Comparison of ENCODE assay signal across 8 cellular contexts in the genomic region with DNA sequence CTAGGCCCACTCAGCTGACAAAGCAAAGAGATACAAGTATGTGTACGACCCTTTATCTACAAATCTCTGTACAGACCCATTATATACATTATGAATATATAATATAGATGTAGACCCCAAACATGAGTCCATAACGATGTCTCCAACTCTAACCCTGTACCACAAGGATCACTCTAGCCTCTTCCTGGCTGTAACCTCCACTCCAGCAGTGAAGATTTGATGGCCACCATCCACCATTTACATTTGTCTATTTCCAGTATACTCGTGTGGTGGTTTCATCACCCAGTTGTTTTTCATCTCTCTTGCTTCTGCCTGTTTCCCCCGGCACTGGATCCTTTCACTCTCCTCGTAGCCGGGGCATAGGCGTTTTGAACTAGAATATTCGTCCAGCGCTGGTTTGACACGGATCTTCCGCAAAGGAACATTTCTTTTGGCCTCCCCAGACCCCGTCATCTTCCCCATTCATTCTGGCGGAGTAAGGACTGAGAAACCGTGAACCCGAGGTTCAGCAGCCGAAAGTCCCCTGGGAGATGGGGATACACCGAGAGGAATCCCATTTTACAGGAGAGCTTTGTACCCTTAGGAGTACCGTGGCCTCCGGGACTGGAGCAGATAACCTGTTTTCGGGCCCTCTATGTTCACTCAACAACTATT. TPM values are rescaled to one million over a fixed set of nuclear protein-coding genes. Genes with fewer than 3 reads are reported as not detected.
A peak's percentile ranks its signal among the peaks of the same experiment; 100 is the strongest.
DNase-seq lines count a peak whose midpoint lies in the region; ATAC-seq and TF ChIP-seq lines count a peak whose summit lies in the region.

No MANE protein-coding gene starts in this region.

- H4K20me1 ChIP-seq in HCT116 (ENCODE audit: insufficient read depth), result peaks cover 16% of the 10 kb centered on the region; the same call in 1 of the 2 replicates
- peaks cover 17% of the 10 kb centered on the region; the same call in 1 of the 2 replicates for H4K20me1 ChIP-seq in SU-DHL-6 (ENCODE audit: low read depth, low read length)

- RAD21 ChIA-PET in HCT116 (lab: Charles Lee; ENCODE audit: low non-redundant PET in 1 of 2, low total read pairs in 2 of 2, uncharacterized antibody in 2 of 2, unreplicated experiment in 2 of 2), result no interaction called here

- H3K4me3 ChIP-seq in GM12865 (ENCODE audit: low read depth, low read length) (peak overlapping the region; percentile 86), HCT116 (replicated peaks in 1 of 2; ENCODE audit: low read depth in 1 of 2, low read length in 2 of 2) (peak overlapping the region; percentile 52 to 66), SU-DHL-6 (ENCODE audit: insufficient read depth, low read length, poor library complexity, severe bottlenecking) (peak overlapping the region; percentile 81), skeletal muscle tissue (ENCODE audit: low read length in 3 of 3) (peak overlapping the region; percentile 73 to 77 (median 75))

- no peak overlapping the region for H2AFZ ChIP-seq in HCT116 (ENCODE audit: low read depth, low read length, poor library complexity, severe bottlenecking)
- H2AFZ ChIP-seq in SU-DHL-6 (ENCODE audit: low read depth, low read length, severe bottlenecking), result peak overlapping the region; percentile 90

- no peaks in the 10 kb centered on the region; the same call in 1 of the 2 replicates for H3K27me3 ChIP-seq in HCT116 (ENCODE audit: insufficient read depth, low read length)
- H3K27me3 ChIP-seq in SU-DHL-6 (ENCODE audit: low read length), result no peaks in the 10 kb centered on the region
- H3K27me3 ChIP-seq in foreskin keratinocyte, result no peaks in the 10 kb centered on the region
- no peaks in the 10 kb centered on the region for H3K27me3 ChIP-seq in skeletal muscle tissue (ENCODE audit: control insufficient read depth in 3 of 3, insufficient read depth in 3 of 3, low read length in 3 of 3)

- no peak for TF ChIP-seq RAD21 in HCT116 (IDR thresholded peaks at IDR 0.05; ENCODE audit: low read depth)

- H3K27ac ChIP-seq in HCT116 (ENCODE audit: low read depth, low read length), result peak overlapping the region; percentile 94
- no peak overlapping the region for H3K27ac ChIP-seq in SU-DHL-6 (ENCODE audit: low read depth, low read length)
- peak overlapping the region; percentile 22 for H3K27ac ChIP-seq in foreskin keratinocyte
- peak overlapping the region; percentile 88 for H3K27ac ChIP-seq in skeletal muscle tissue (ENCODE audit: low read depth, low read length)

- H3F3A ChIP-seq in SU-DHL-6 (ENCODE audit: insufficient read depth), result no peaks in the 10 kb centered on the region

- H3K9me2 ChIP-seq in HCT116 (ENCODE audit: insufficient read depth) (peaks cover 2% of the 10 kb centered on the region; the same call in 1 of the 2 replicates), SU-DHL-6 (replicated peaks; ENCODE audit: insufficient read depth, low read length) (no peaks in the 10 kb centered on the region)

- no peak for TF ChIP-seq POLR2A in HCT116 (IDR thresholded peaks at IDR 0.05; ENCODE audit: borderline replicate concordance, extremely low read depth, insufficient read depth, insufficient read length)

- CTCF ChIA-PET in HCT116 (lab: Charles Lee), result interaction anchor here (1.7 kb wide), 1 partner anchor 14 kb away, joined by 4 read pairs; no protein-coding TSS in a partner anchor

- H3K4me1 ChIP-seq in HCT116 (ENCODE audit: control insufficient read depth in 1 of 2, insufficient read depth in 2 of 2, low read length in 2 of 2) (peaks cover 12 to 32% of the 10 kb centered on the region in 2 experiments), foreskin keratinocyte (peaks cover 9% of the 10 kb centered on the region), skeletal muscle tissue (ENCODE audit: control insufficient read depth in 3 of 3, insufficient read depth in 3 of 3, low read length in 3 of 3) (peaks cover 34 to 46% (median 35%) of the 10 kb centered on the region in 3 donors)

- H3K36me3 ChIP-seq in HCT116 (ENCODE audit: control insufficient read depth in 1 of 2, insufficient read depth in 2 of 2, low read length in 2 of 2) (no peaks in the 10 kb centered on the region), SU-DHL-6 (ENCODE audit: low read length) (no peaks in the 10 kb centered on the region), skeletal muscle tissue (ENCODE audit: control insufficient read depth in 3 of 3, insufficient read depth in 3 of 3, low read length in 3 of 3) (no peaks in the 10 kb centered on the region)

- TSS peak; percentile 54 for BruUV-seq in HCT116 (replicated peaks; lab: Mats Ljungman, UMichigan)

- H3K4me2 ChIP-seq in HCT116 (ENCODE audit: low read length) (peak overlapping the region; percentile 94), SU-DHL-6 (ENCODE audit: low read depth, low read length, poor library complexity, severe bottlenecking) (peak overlapping the region; percentile 76)

- TF ChIP-seq CTCF in GM12865 (IDR thresholded peaks at IDR 0.05; ENCODE audit: insufficient read depth, low read depth, low read length, missing control alignments) (no peak), HCT116 (IDR thresholded peaks at IDR 0.05 in 2 of 3, conservative IDR thresholded peaks at IDR 0.05 in 1 of 3; ENCODE audit: borderline replicate concordance in 1 of 3, insufficient read depth in 1 of 3, low read depth in 2 of 3, low read length in 2 of 3) (no peak), SU-DHL-6 (IDR thresholded peaks at IDR 0.05; ENCODE audit: insufficient read depth, low read length, poor library complexity, severe bottlenecking) (no peak), foreskin keratinocyte (conservative IDR thresholded peaks at IDR 0.05) (no peak)

- intact Hi-C loops in HCT116 (cut with micrococcal nuclease), result loop anchor here (2.0 to 10.0 kb wide), 3 partner anchors 35 to 124 kb away; no protein-coding TSS in a partner anchor

- peaks cover 37% of the 10 kb centered on the region for H3K79me2 ChIP-seq in HCT116 (ENCODE audit: insufficient read depth, low read length)
- H3K79me2 ChIP-seq in SU-DHL-6 (ENCODE audit: insufficient read depth, low read length), result peaks cover 4% of the 10 kb centered on the region; the same call in 1 of the 2 replicates

- DNase-seq in GM12865 (ENCODE audit: low read depth) (no peak), HCT116 (ENCODE audit: low read depth, low spot score) (no peak), foreskin keratinocyte (no peak), NCI-H1694 (lab: John Stamatoyannopoulos, UW) (no peak), cerebellar cortex (ENCODE audit: low spot score) (no peak), NCI-H82 (lab: John Stamatoyannopoulos, UW) (no peak)

- H3K9ac ChIP-seq in HCT116 (ENCODE audit: low read length) (peak overlapping the region; percentile 68), SU-DHL-6 (ENCODE audit: low read length) (peak overlapping the region; percentile 62), skeletal muscle tissue (ENCODE audit: low read depth in 1 of 3, low read length in 3 of 3) (peak overlapping the region; percentile 75 to 88 (median 87))

- no peaks in the 10 kb centered on the region for H3K9me3 ChIP-seq in HCT116 (ENCODE audit: control insufficient read depth in 1 of 2, insufficient read depth in 1 of 2, low read depth in 1 of 2, low read length in 2 of 2)
- H3K9me3 ChIP-seq in SU-DHL-6 (ENCODE audit: insufficient read depth, low read length), result no peaks in the 10 kb centered on the region
- H3K9me3 ChIP-seq in skeletal muscle tissue (ENCODE audit: control insufficient read depth in 3 of 3, low read length in 3 of 3), result no peaks in the 10 kb centered on the region

- POLR2A ChIA-PET in HCT116 (lab: Charles Lee), result no interaction called here

- ATAC-seq in HCT116 (no peak), foreskin keratinocyte (no peak)

TF ChIP-seq in HCT116, 20 proteins besides CTCF, POLR2A, EP300 and RAD21:
- TF ChIP-seq JUND (IDR thresholded peaks at IDR 0.05) (no peak), SIN3A (IDR thresholded peaks at IDR 0.05; ENCODE audit: low read depth) (no peak), POLR2AphosphoS5 (IDR thresholded peaks at IDR 0.05; ENCODE audit: low read depth, low read length) (no peak), SRF (IDR thresholded peaks at IDR 0.05; ENCODE audit: low read depth) (no peak), YY1 (IDR thresholded peaks at IDR 0.05; ENCODE audit: extremely low read depth, insufficient replicate concordance, low read depth, low read length) (no peak), EZH2 (IDR thresholded peaks at IDR 0.05) (no peak), EZH2phosphoT487 (IDR thresholded peaks at IDR 0.05; ENCODE audit: borderline replicate concordance) (no peak), SP1 (IDR thresholded peaks at IDR 0.05; ENCODE audit: low read depth) (no peak)
- TF ChIP-seq, protein P1, sequence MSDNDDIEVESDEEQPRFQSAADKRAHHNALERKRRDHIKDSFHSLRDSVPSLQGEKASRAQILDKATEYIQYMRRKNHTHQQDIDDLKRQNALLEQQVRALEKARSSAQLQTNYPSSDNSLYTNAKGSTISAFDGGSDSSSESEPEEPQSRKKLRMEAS (IDR thresholded peaks at IDR 0.05), result no peak
- TF ChIP-seq, protein P2, sequence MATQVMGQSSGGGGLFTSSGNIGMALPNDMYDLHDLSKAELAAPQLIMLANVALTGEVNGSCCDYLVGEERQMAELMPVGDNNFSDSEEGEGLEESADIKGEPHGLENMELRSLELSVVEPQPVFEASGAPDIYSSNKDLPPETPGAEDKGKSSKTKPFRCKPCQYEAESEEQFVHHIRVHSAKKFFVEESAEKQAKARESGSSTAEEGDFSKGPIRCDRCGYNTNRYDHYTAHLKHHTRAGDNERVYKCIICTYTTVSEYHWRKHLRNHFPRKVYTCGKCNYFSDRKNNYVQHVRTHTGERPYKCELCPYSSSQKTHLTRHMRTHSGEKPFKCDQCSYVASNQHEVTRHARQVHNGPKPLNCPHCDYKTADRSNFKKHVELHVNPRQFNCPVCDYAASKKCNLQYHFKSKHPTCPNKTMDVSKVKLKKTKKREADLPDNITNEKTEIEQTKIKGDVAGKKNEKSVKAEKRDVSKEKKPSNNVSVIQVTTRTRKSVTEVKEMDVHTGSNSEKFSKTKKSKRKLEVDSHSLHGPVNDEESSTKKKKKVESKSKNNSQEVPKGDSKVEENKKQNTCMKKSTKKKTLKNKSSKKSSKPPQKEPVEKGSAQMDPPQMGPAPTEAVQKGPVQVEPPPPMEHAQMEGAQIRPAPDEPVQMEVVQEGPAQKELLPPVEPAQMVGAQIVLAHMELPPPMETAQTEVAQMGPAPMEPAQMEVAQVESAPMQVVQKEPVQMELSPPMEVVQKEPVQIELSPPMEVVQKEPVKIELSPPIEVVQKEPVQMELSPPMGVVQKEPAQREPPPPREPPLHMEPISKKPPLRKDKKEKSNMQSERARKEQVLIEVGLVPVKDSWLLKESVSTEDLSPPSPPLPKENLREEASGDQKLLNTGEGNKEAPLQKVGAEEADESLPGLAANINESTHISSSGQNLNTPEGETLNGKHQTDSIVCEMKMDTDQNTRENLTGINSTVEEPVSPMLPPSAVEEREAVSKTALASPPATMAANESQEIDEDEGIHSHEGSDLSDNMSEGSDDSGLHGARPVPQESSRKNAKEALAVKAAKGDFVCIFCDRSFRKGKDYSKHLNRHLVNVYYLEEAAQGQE (IDR thresholded peaks at IDR 0.05; ENCODE audit: low read depth), result no peak

RNA-seq across cellular contexts. Expression of a gene that starts 0.8 kb away (rescaled TPM):
- total RNA-seq in HCT116 (2021; ENCODE audit: unreplicated experiment), result 68.4 TPM
- polyA plus RNA-seq in HCT116 (2012), result 31.0 and 40.5 TPM in 2 replicates
- 73.7 and 95.9 TPM in 2 replicates for total RNA-seq in foreskin keratinocyte
- polyA plus RNA-seq in foreskin keratinocyte, result 18.1 and 18.4 TPM in 2 replicates
- total RNA-seq in skeletal muscle tissue, result 200 TPM
